10 cellular contexts compared by ENCODE assay signal in genomic region chr3:184372296-184372821, GRCh38. TPM values are rescaled to one million over a fixed set of nuclear protein-coding genes. Genes with fewer than 3 reads are reported as not detected.
A peak's percentile ranks its signal among the peaks of the same experiment; 100 is the strongest.
DNase-seq lines count a peak whose midpoint lies in the region; ATAC-seq and TF ChIP-seq lines count a peak whose summit lies in the region.
"Had no signal": no experiment of that assay in that cellular context is flagged by ENCODE, and none has a peak within 500 bp of the region (broad histone marks: within the 10 kb centered on the region; RNA-seq: fewer than 3 reads in every experiment).

No MANE protein-coding gene starts in this region.

- H3K9me3 Mint-ChIP-seq in nephron (no peaks in the 10 kb centered on the region), type B pancreatic cell (no peaks in the 10 kb centered on the region)
- no peaks in the 10 kb centered on the region for H3K9me3 Mint-ChIP-seq in activated CD8-positive, alpha-beta memory T cell treated with anti-CD3 and anti-CD28 coated beads, Interleukin-2, amount 10 ng/mL, durations not matched to agents 7 days and 5 days (ENCODE audit: low read depth)

- H3K27me3 Mint-ChIP-seq in nephron (ENCODE audit: low read depth): peaks cover 21% of the 10 kb centered on the region
- peaks cover 22% of the 10 kb centered on the region for H3K27me3 Mint-ChIP-seq in type B pancreatic cell
- peaks cover 30% of the 10 kb centered on the region for H3K27me3 Mint-ChIP-seq in activated CD8-positive, alpha-beta memory T cell treated with anti-CD3 and anti-CD28 coated beads, Interleukin-2, amount 10 ng/mL, durations not matched to agents 7 days and 5 days

- TF ChIP-seq CTCF in HEK293 (tag by site-specific recombination; IDR thresholded peaks at IDR 0.05) (no peak), nephron (IDR thresholded peaks at IDR 0.05; ENCODE audit: unreplicated experiment in 3 of 3) (no peak), type B pancreatic cell (conservative IDR thresholded peaks at IDR 0.05) (no peak)

- DNase-seq in NCI-H146 (lab: John Stamatoyannopoulos, UW) (peak; percentile 20), NCI-H146 treated with DMSO at 0.1 percent for 48 hours (lab: John Stamatoyannopoulos, UW; ENCODE audit: unreplicated experiment) (no peak), type B pancreatic cell (ENCODE audit: extremely low spot score, unreplicated experiment) (no peak)
- DNase-seq in activated CD8-positive, alpha-beta memory T cell treated with anti-CD3 and anti-CD28 coated beads, Interleukin-2, amount 10 ng/mL, durations not matched to agents 7 days and 5 days: no peak

- CTCF ChIA-PET in HEK293 (lab: Yijun Ruan, JAX): interaction anchor here (0.6 to 7.7 kb wide), 27 partner anchors 9 to 400 kb away, joined by 3 to 184 read pairs (median 4); partner anchors contain the start of genes FAM131A and POLR2H
- CTCF ChIA-PET in activated CD8-positive, alpha-beta memory T cell treated with anti-CD3 and anti-CD28 coated beads, Interleukin-2, amount 10 ng/mL, durations not matched to agents 7 days and 5 days (lab: Charles Lee): interaction anchor here (0.6 to 5.4 kb wide), 26 partner anchors 9 to 189 kb away, joined by 3 to 48 read pairs (median 8); partner anchors contain the start of gene EPHB3

- no peak overlapping the region for H3K4me3 ChIP-seq in HEK293 (ENCODE audit: low read depth, low read length)
- H3K4me3 ChIP-seq: MG63 had no signal

- no peaks in the 10 kb centered on the region for H3K9me3 ChIP-seq in HEK293 (ENCODE audit: control insufficient read depth, insufficient read depth, low read depth, low read length)
- H3K9me3 ChIP-seq: MG63 had no signal

- H3K27ac Mint-ChIP-seq in nephron (peak overlapping the region; percentile 9 to 51 (median 36)), type B pancreatic cell (no peak overlapping the region)
- no peak overlapping the region for H3K27ac Mint-ChIP-seq in activated CD8-positive, alpha-beta memory T cell treated with anti-CD3 and anti-CD28 coated beads, Interleukin-2, amount 10 ng/mL, durations not matched to agents 7 days and 5 days

- H3K4me1 Mint-ChIP-seq in nephron (peaks cover 44% of the 10 kb centered on the region), type B pancreatic cell (ENCODE audit: unreplicated experiment) (peaks cover 28% of the 10 kb centered on the region)
- H3K4me1 Mint-ChIP-seq in activated CD8-positive, alpha-beta memory T cell treated with anti-CD3 and anti-CD28 coated beads, Interleukin-2, amount 10 ng/mL, durations not matched to agents 7 days and 5 days: peaks cover 5% of the 10 kb centered on the region

- peaks cover 29% of the 10 kb centered on the region for H3K36me3 Mint-ChIP-seq in nephron (ENCODE audit: low read depth)
- peaks cover 24% of the 10 kb centered on the region for H3K36me3 Mint-ChIP-seq in type B pancreatic cell
- peaks cover 16% of the 10 kb centered on the region for H3K36me3 Mint-ChIP-seq in activated CD8-positive, alpha-beta memory T cell treated with anti-CD3 and anti-CD28 coated beads, Interleukin-2, amount 10 ng/mL, durations not matched to agents 7 days and 5 days

- no peaks in the 10 kb centered on the region for H3K4me1 ChIP-seq in HEK293 (ENCODE audit: control insufficient read depth, insufficient read depth, low read length)

- POLR2A ChIA-PET in HEK293 (lab: Yijun Ruan, JAX): interaction anchor here (0.9 to 1.9 kb wide), 7 partner anchors 11 to 153 kb away, joined by 3 to 12 read pairs (median 5); partner anchors contain the start of genes CLCN2, FAM131A and POLR2H

- H3K4me3 Mint-ChIP-seq in nephron (no peak overlapping the region), type B pancreatic cell (peak overlapping the region; percentile 56)
- no peak overlapping the region for H3K4me3 Mint-ChIP-seq in activated CD8-positive, alpha-beta memory T cell treated with anti-CD3 and anti-CD28 coated beads, Interleukin-2, amount 10 ng/mL, durations not matched to agents 7 days and 5 days

- peaks cover 0 to 23% of the 10 kb centered on the region in 2 experiments; a peak in 2 of 3 replicates for H3K36me3 ChIP-seq in HEK293 (ENCODE audit: control insufficient read depth in 2 of 2, insufficient read depth in 1 of 2, low read length in 2 of 2)

- ATAC-seq in HG02678 (IDR thresholded peaks at IDR 0.05; ENCODE audit: unreplicated experiment): no peak
- no peak for ATAC-seq in activated CD8-positive, alpha-beta memory T cell treated with anti-CD3 and anti-CD28 coated beads, Interleukin-2, amount 10 ng/mL, durations not matched to agents 7 days and 5 days

- H3K27ac ChIP-seq in HEK293 (ENCODE audit: extremely low read depth, low read depth, low read length): no peak overlapping the region

TF ChIP-seq in HEK293, 187 proteins besides CTCF, POLR2A, EP300 and RAD21:
- TF ChIP-seq ZNF341 (tag by site-specific recombination; IDR thresholded peaks at IDR 0.05; ENCODE audit: low read depth) (peak; percentile 36), EGR2 (tag by site-specific recombination; IDR thresholded peaks at IDR 0.05; ENCODE audit: low read depth) (peak; percentile 99), MEIS1 (CRISPR knock-in tag; IDR thresholded peaks at IDR 0.05; ENCODE audit: borderline replicate concordance) (no peak), ZFHX2 (tag by site-specific recombination; conservative IDR thresholded peaks at IDR 0.05) (peak; percentile 99)
TF ChIP-seq in HEK293: peak in this region for 3.

RNA-seq across cellular contexts. Expression of gene THPO, which starts 5.6 kb away (rescaled TPM):
- total RNA-seq in type B pancreatic cell (ENCODE audit: low replicate concordance): 0.41 and 0.52 TPM in 2 replicates
- total RNA-seq in activated CD8-positive, alpha-beta memory T cell treated with anti-CD3 and anti-CD28 coated beads, Interleukin-2, amount 10 ng/mL, durations not matched to agents 7 days and 5 days: not detected
- total RNA-seq: Calu3, PC-3 had no signal

RNA-seq across cellular contexts. Expression of gene CHRD, which starts 7.5 kb away (rescaled TPM):
- 6.4 and 35.5 TPM in 2 replicates for total RNA-seq in type B pancreatic cell (ENCODE audit: low replicate concordance)
- total RNA-seq in activated CD8-positive, alpha-beta memory T cell treated with anti-CD3 and anti-CD28 coated beads, Interleukin-2, amount 10 ng/mL, durations not matched to agents 7 days and 5 days: not detected
- total RNA-seq: Calu3, PC-3 had no signal

RNA-seq across cellular contexts. Expression of gene POLR2H, which starts 10.8 kb away (rescaled TPM):
- 87.8 and 90.5 TPM in 2 replicates for total RNA-seq in type B pancreatic cell (ENCODE audit: low replicate concordance)
- 100 to 1,000 TPM in 1 of 2 experiments, 10 to 100 TPM in 1; 84.3 to 104 TPM for total RNA-seq in activated CD8-positive, alpha-beta memory T cell treated with anti-CD3 and anti-CD28 coated beads, Interleukin-2, amount 10 ng/mL, durations not matched to agents 7 days and 5 days

RNA-seq across cellular contexts. Expression of gene CLCN2, which starts 11.0 kb away (rescaled TPM):
- total RNA-seq in type B pancreatic cell (ENCODE audit: low replicate concordance): 10.8 and 24.9 TPM in 2 replicates
- 1 to 10 TPM; 3.4 to 4.1 TPM for total RNA-seq in activated CD8-positive, alpha-beta memory T cell treated with anti-CD3 and anti-CD28 coated beads, Interleukin-2, amount 10 ng/mL, durations not matched to agents 7 days and 5 days

RNA-seq across cellular contexts. Expression of gene FAM131A, which starts 35.0 kb away (rescaled TPM):
- total RNA-seq in type B pancreatic cell (ENCODE audit: low replicate concordance): 13.2 and 18.3 TPM in 2 replicates
- 1 to 10 TPM; 3.1 to 4.5 TPM for total RNA-seq in activated CD8-positive, alpha-beta memory T cell treated with anti-CD3 and anti-CD28 coated beads, Interleukin-2, amount 10 ng/mL, durations not matched to agents 7 days and 5 days

Comparison
In these comparisons a context has a peak if more than half of its experiments do, and no peak if none do; other contexts are left out.
1. H3K27ac Mint-ChIP-seq: peak in nephron (3 of 3); none in type B pancreatic cell (single experiment) and activated CD8-positive, alpha-beta memory T cell treated with anti-CD3 and anti-CD28 coated beads, Interleukin-2, amount 10 ng/mL, durations not matched to agents 7 days and 5 days (single experiment).